ENCODE assay signal across 1 cellular context in the genomic region with DNA sequence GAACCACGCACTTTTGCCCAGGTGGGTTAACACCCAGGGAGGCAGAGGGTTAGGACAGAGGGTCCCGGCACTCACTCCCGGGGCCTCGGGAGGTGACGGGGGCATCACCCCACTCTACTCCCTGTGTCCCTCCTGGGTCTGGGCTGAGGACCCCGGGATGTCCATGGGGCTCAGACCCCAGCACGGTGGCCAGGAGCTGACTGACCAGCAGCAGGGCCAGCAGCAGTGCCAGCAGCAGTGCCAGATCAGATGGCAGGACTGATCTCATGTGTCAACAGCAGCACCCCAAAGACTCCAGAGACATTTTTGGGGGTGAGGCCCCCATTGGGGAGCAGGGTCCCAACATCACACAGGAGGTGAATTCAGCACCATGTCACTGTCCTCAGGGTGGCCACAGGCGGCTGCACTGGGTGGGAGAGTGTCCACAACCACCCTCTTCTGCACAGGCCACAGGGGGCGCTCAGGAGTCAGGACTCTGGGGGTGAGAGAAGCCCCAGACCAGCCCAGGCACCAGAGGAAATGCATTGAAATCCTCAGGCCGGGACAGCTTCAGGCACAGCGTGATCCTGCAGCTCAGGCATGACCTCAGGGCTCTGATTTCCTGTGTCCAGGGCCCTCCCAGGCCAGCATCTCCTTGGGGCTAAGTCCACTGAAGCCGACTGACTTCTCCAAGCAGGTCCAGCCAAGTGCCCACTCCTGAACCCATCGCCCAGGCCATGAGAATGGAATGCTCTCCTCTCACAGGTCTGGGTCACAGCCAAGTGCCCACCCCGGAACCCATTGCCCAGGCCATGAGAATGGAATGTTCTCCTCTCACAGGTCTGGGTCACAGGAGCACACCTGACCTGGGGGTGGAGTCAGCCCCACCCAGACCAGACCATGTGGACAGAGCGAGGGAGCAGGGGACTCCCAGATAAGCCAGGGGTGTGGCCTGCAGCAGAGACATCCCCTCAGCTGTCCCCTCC.
TF ChIP-seq lines count a peak whose summit lies in the region.

No MANE protein-coding gene starts in this region.

TF ChIP-seq in A549, 52 proteins besides CTCF, POLR2A, EP300 and RAD21:
- TF ChIP-seq, protein P1, sequence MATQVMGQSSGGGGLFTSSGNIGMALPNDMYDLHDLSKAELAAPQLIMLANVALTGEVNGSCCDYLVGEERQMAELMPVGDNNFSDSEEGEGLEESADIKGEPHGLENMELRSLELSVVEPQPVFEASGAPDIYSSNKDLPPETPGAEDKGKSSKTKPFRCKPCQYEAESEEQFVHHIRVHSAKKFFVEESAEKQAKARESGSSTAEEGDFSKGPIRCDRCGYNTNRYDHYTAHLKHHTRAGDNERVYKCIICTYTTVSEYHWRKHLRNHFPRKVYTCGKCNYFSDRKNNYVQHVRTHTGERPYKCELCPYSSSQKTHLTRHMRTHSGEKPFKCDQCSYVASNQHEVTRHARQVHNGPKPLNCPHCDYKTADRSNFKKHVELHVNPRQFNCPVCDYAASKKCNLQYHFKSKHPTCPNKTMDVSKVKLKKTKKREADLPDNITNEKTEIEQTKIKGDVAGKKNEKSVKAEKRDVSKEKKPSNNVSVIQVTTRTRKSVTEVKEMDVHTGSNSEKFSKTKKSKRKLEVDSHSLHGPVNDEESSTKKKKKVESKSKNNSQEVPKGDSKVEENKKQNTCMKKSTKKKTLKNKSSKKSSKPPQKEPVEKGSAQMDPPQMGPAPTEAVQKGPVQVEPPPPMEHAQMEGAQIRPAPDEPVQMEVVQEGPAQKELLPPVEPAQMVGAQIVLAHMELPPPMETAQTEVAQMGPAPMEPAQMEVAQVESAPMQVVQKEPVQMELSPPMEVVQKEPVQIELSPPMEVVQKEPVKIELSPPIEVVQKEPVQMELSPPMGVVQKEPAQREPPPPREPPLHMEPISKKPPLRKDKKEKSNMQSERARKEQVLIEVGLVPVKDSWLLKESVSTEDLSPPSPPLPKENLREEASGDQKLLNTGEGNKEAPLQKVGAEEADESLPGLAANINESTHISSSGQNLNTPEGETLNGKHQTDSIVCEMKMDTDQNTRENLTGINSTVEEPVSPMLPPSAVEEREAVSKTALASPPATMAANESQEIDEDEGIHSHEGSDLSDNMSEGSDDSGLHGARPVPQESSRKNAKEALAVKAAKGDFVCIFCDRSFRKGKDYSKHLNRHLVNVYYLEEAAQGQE (IDR thresholded peaks at IDR 0.05): peak; percentile 54; the same call in 1 of the 2 replicates
